ENCODE assay signal across 8 cellular contexts in genomic region chr13:33676045-33676699, GRCh38.
DNase-seq lines count a peak whose midpoint lies in the region; ATAC-seq and TF ChIP-seq lines count a peak whose summit lies in the region.

No MANE protein-coding gene starts in this region.

- TF ChIP-seq CTCF in AG04450 (IDR thresholded peaks at IDR 0.05; ENCODE audit: low read depth, low read length) (no peak), NB4 (IDR thresholded peaks at IDR 0.05; ENCODE audit: low read depth, low read length) (no peak), coronary artery (IDR thresholded peaks at IDR 0.05) (no peak)

- ATAC-seq in GM18868 (IDR thresholded peaks at IDR 0.05; ENCODE audit: unreplicated experiment) (no peak), GM18909 (IDR thresholded peaks at IDR 0.05; ENCODE audit: poor library complexity, unreplicated experiment) (no peak)

- H3K9me3 ChIP-seq in AG04450 (ENCODE audit: control insufficient read depth, insufficient read depth, low read length) (no peaks in the 10 kb centered on the region), muscle layer of duodenum (ENCODE audit: control insufficient read depth in 1 of 2, low read length in 2 of 2) (no peaks in the 10 kb centered on the region)

- H3K4me3 ChIP-seq in AG04450 (ENCODE audit: low read depth, low read length) (peak overlapping the region; percentile 45), NB4 (ENCODE audit: low read depth, low read length) (peak overlapping the region; percentile 14), coronary artery (peak overlapping the region; percentile 68), muscle layer of duodenum (ENCODE audit: low read depth in 1 of 2, low read length in 2 of 2) (peak overlapping the region; percentile 84 to 89)

- no peaks in the 10 kb centered on the region for H3K36me3 ChIP-seq in muscle layer of duodenum (ENCODE audit: control insufficient read depth in 1 of 2, insufficient read depth in 2 of 2, low read length in 2 of 2)

- H3K27me3 ChIP-seq in AG04450 (ENCODE audit: control insufficient read depth, insufficient read depth, low read length) (peaks cover 2% of the 10 kb centered on the region), muscle layer of duodenum (ENCODE audit: low read depth, low read length) (no peaks in the 10 kb centered on the region)

- CTCF ChIA-PET in AG04450 (lab: Charles Lee) = no interaction called here

- peaks cover 11 to 13% of the 10 kb centered on the region in 2 donors for H3K4me1 ChIP-seq in muscle layer of duodenum (ENCODE audit: control insufficient read depth in 1 of 2, insufficient read depth in 2 of 2, low read length in 2 of 2)

- no peak for TF ChIP-seq POLR2A in NB4 (IDR thresholded peaks at IDR 0.05; ENCODE audit: extremely low read depth, insufficient read length)

- H3K27ac ChIP-seq in AG04450 (ENCODE audit: low read depth, low read length) (no peak overlapping the region), coronary artery (peak overlapping the region in 1 of 2 donors; percentile 32), muscle layer of duodenum (ENCODE audit: low read length) (peak overlapping the region; percentile 78)

- POLR2A ChIA-PET in AG04450 (lab: Yijun Ruan, JAX) = no interaction called here

- DNase-seq in AG04450 (ENCODE audit: low read depth, low spot score) (no peak), NB4 (ENCODE audit: low read depth) (no peak), coronary artery (ENCODE audit: low spot score) (no peak), AG20443 (ENCODE audit: low spot score) (no peak)
- no peak for DNase-seq in stimulated activated CD4-positive, alpha-beta T cell treated with anti-CD3 and anti-CD28 coated beads, Interleukin-4, amount 100 ng/mL, for 4 hours

Comparison
In these comparisons a context has a peak if more than half of its experiments do, and no peak if none do; other contexts are left out.
1. H3K4me3 ChIP-seq: peak in every context shown above with its lines; median percentile 86 in muscle layer of duodenum; 68 in coronary artery; 45 in AG04450; 14 in NB4.